In the genomic region with DNA sequence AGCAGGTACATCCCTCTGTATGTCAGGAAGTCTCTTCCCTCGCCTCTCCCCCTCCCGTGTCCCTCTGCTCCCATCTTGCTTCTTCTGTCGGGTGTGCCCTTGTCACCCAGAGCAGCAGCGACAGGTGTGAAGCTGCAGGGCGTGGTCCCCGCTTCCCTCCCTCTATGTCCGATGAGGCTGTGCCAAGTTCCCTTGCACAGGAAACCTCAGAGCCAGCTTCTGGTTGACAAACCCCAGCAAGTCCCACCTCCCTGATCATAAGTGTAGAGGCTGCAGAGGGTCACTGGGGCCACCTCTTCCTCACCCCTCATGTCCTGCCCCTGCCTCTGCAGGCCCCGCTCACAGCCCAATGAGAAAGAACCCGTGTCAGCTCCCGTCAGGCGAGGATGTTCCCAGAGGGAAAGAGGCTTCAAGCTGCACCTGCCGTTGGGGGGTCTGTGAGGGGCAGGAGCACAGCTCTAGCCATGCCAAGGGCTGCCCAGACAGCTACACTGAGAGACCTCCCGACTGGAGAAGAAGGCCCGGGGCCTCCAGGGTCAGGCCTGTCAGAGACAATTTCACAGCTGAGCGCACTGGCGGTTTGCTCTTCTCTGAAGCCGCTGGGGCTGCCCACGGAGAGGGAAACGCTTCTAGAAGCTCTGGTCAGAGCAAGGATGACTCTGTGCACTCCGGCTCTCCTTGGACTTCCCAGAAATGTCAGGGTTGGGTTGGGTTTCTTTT, we compare ENCODE assay signal across 17 cellular contexts.
DNase-seq lines count a peak whose midpoint lies in the region; ATAC-seq, FAIRE-seq and TF ChIP-seq lines count a peak whose summit lies in the region.
"Had no signal": no experiment of that assay in that cellular context is flagged by ENCODE, and none has a peak within 500 bp of the region (broad histone marks: within the 10 kb centered on the region; RNA-seq: fewer than 3 reads in every experiment).

No MANE protein-coding gene starts in this region.

- ATAC-seq in mucosa of descending colon, result peak; percentile 71
- peak; percentile 52 to 53 for ATAC-seq in stimulated activated naive B cell treated with anti-CD40 and anti-IgM and Interleukin-4, amounts not matched to agents 10 μg/mL and 1 μg/mL and 100 μg/mL, for 72 hours (replicated peaks)
- ATAC-seq: psoas muscle had no signal

- H3K36me3 Mint-ChIP-seq in activated CD4-positive, alpha-beta memory T cell treated with anti-CD3 and anti-CD28 coated beads, Interleukin-2, amount 10 ng/mL, durations not matched to agents 7 days and 5 days (ENCODE audit: low read depth), result no peaks in the 10 kb centered on the region
- no peaks in the 10 kb centered on the region for H3K36me3 Mint-ChIP-seq in activated CD4-positive, alpha-beta memory T cell treated with anti-CD3 and anti-CD28 coated beads for 36 hours
- no peaks in the 10 kb centered on the region for H3K36me3 Mint-ChIP-seq in stimulated activated naive B cell treated with anti-CD40 and anti-IgM and Interleukin-4, amounts not matched to agents 10 μg/mL and 1 μg/mL and 100 μg/mL, for 72 hours

- H3K4me3 ChIP-seq in mucosa of descending colon, result no peak overlapping the region
- H3K4me3 ChIP-seq: psoas muscle, testis had no signal

- no peak for TF ChIP-seq CTCF in mucosa of descending colon (IDR thresholded peaks at IDR 0.05)

- peaks cover 5% of the 10 kb centered on the region for H3K4me1 ChIP-seq in mucosa of descending colon (ENCODE audit: low read depth)
- H3K4me1 ChIP-seq: psoas muscle had no signal

- H3K36me3 ChIP-seq in mucosa of descending colon (ENCODE audit: low read depth), result no peaks in the 10 kb centered on the region

- H3K9me3 ChIP-seq in mucosa of descending colon, result no peaks in the 10 kb centered on the region
- H3K9me3 ChIP-seq: psoas muscle, testis had no signal

- CTCF ChIA-PET in activated CD4-positive, alpha-beta memory T cell treated with anti-CD3 and anti-CD28 coated beads, Interleukin-2, amount 10 ng/mL, durations not matched to agents 7 days and 5 days (lab: Charles Lee), result interaction anchor here (1.4 to 1.5 kb wide), 2 partner anchors 97 to 298 kb away, joined by 3 to 5 read pairs; no protein-coding TSS in a partner anchor
- CTCF ChIA-PET in activated CD4-positive, alpha-beta memory T cell treated with anti-CD3 and anti-CD28 coated beads for 36 hours (lab: Charles Lee), result no interaction called here

- peaks cover 48% of the 10 kb centered on the region for H3K27me3 Mint-ChIP-seq in activated CD4-positive, alpha-beta memory T cell treated with anti-CD3 and anti-CD28 coated beads, Interleukin-2, amount 10 ng/mL, durations not matched to agents 7 days and 5 days
- peaks cover 43% of the 10 kb centered on the region for H3K27me3 Mint-ChIP-seq in activated CD4-positive, alpha-beta memory T cell treated with anti-CD3 and anti-CD28 coated beads for 36 hours
- peaks cover 16 to 54% of the 10 kb centered on the region in 2 donors for H3K27me3 Mint-ChIP-seq in stimulated activated naive B cell treated with anti-CD40 and anti-IgM and Interleukin-4, amounts not matched to agents 10 μg/mL and 1 μg/mL and 100 μg/mL, for 72 hours

- intact Hi-C loops in activated CD4-positive, alpha-beta memory T cell treated with anti-CD3 and anti-CD28 coated beads for 36 hours (cut with micrococcal nuclease), result loop anchor here (5.0 kb wide), 1 partner anchor 98 kb away; no protein-coding TSS in a partner anchor
- intact Hi-C loops in mucosa of descending colon (cut with DNase I, micrococcal nuclease), result no loop called here

- peaks cover 16% of the 10 kb centered on the region for H3K4me1 Mint-ChIP-seq in activated CD4-positive, alpha-beta memory T cell treated with anti-CD3 and anti-CD28 coated beads, Interleukin-2, amount 10 ng/mL, durations not matched to agents 7 days and 5 days
- H3K4me1 Mint-ChIP-seq in activated CD4-positive, alpha-beta memory T cell treated with anti-CD3 and anti-CD28 coated beads for 36 hours (ENCODE audit: low read depth), result peaks cover 5% of the 10 kb centered on the region
- peaks cover 14 to 28% of the 10 kb centered on the region in 2 donors for H3K4me1 Mint-ChIP-seq in stimulated activated naive B cell treated with anti-CD40 and anti-IgM and Interleukin-4, amounts not matched to agents 10 μg/mL and 1 μg/mL and 100 μg/mL, for 72 hours

- peak; percentile 28 for DNase-seq in activated CD4-positive, alpha-beta memory T cell treated with anti-CD3 and anti-CD28 coated beads, Interleukin-2, amount 10 ng/mL, durations not matched to agents 7 days and 5 days
- DNase-seq in activated CD4-positive, alpha-beta memory T cell treated with anti-CD3 and anti-CD28 coated beads for 36 hours, result no peak
- DNase-seq in RCC 7860 (ENCODE audit: low spot score) (peak; percentile 18), mucosa of descending colon (peak in 2 of 3 donors; percentile 46 to 66), SW 1271 (lab: John Stamatoyannopoulos, UW) (no peak), cerebellar cortex (ENCODE audit: low spot score) (no peak), NCI-H446 (lab: John Stamatoyannopoulos, UW) (no peak)
- DNase-seq in stimulated activated naive B cell treated with anti-CD40 and anti-IgM and Interleukin-4, amounts not matched to agents 10 μg/mL and 1 μg/mL and 100 μg/mL, for 72 hours, result peak; percentile 10
- DNase-seq: cortex of kidney, GDM1, NCI-H1930, psoas muscle, SHP77, testis had no signal

- POLR2A ChIA-PET in activated CD4-positive, alpha-beta memory T cell treated with anti-CD3 and anti-CD28 coated beads, Interleukin-2, amount 10 ng/mL, durations not matched to agents 7 days and 5 days (lab: Charles Lee), result interaction anchor here (1.0 kb wide), 1 partner anchor 9 kb away, joined by 4 read pairs; no protein-coding TSS in a partner anchor
- POLR2A ChIA-PET in activated CD4-positive, alpha-beta memory T cell treated with anti-CD3 and anti-CD28 coated beads for 36 hours (lab: Charles Lee), result no interaction called here

- H3K4me3 Mint-ChIP-seq in activated CD4-positive, alpha-beta memory T cell treated with anti-CD3 and anti-CD28 coated beads, Interleukin-2, amount 10 ng/mL, durations not matched to agents 7 days and 5 days, result no peak overlapping the region
- H3K4me3 Mint-ChIP-seq in activated CD4-positive, alpha-beta memory T cell treated with anti-CD3 and anti-CD28 coated beads for 36 hours, result no peak overlapping the region
- H3K4me3 Mint-ChIP-seq in stimulated activated naive B cell treated with anti-CD40 and anti-IgM and Interleukin-4, amounts not matched to agents 10 μg/mL and 1 μg/mL and 100 μg/mL, for 72 hours, result peak overlapping the region in 1 of 2 donors; percentile 52

- no peak overlapping the region for H3K27ac Mint-ChIP-seq in activated CD4-positive, alpha-beta memory T cell treated with anti-CD3 and anti-CD28 coated beads, Interleukin-2, amount 10 ng/mL, durations not matched to agents 7 days and 5 days
- H3K27ac Mint-ChIP-seq in activated CD4-positive, alpha-beta memory T cell treated with anti-CD3 and anti-CD28 coated beads for 36 hours, result no peak overlapping the region
- peak overlapping the region; percentile 57 for H3K27ac Mint-ChIP-seq in stimulated activated naive B cell treated with anti-CD40 and anti-IgM and Interleukin-4, amounts not matched to agents 10 μg/mL and 1 μg/mL and 100 μg/mL, for 72 hours
- H3K27ac Mint-ChIP-seq: activated T-helper 2 cell treated with anti-CD3 and anti-CD28 coated beads, Interferon-gamma antibody, Interleukin-2, Interleukin-4, amounts not matched to agents 10 μg/mL and 5 μg/mL and 100 μg/mL, durations not matched to agents 14 hours and 24 hours and 36 hours had no signal

- FAIRE-seq in RCC 7860 (lab: Jason Lieb, UNC), result no peak
- FAIRE-seq: GM19239, keratinocyte had no signal

- H3K9me3 Mint-ChIP-seq in activated CD4-positive, alpha-beta memory T cell treated with anti-CD3 and anti-CD28 coated beads, Interleukin-2, amount 10 ng/mL, durations not matched to agents 7 days and 5 days, result no peaks in the 10 kb centered on the region
- no peaks in the 10 kb centered on the region for H3K9me3 Mint-ChIP-seq in activated CD4-positive, alpha-beta memory T cell treated with anti-CD3 and anti-CD28 coated beads for 36 hours
- no peaks in the 10 kb centered on the region for H3K9me3 Mint-ChIP-seq in stimulated activated naive B cell treated with anti-CD40 and anti-IgM and Interleukin-4, amounts not matched to agents 10 μg/mL and 1 μg/mL and 100 μg/mL, for 72 hours
- H3K9me3 Mint-ChIP-seq: activated T-helper 2 cell treated with anti-CD3 and anti-CD28 coated beads, Interferon-gamma antibody, Interleukin-2, Interleukin-4, amounts not matched to agents 10 μg/mL and 5 μg/mL and 100 μg/mL, durations not matched to agents 14 hours and 24 hours and 36 hours had no signal

Comparison
In these comparisons a context has a peak if more than half of its experiments do, and no peak if none do; other contexts are left out.
1. DNase-seq: peak in activated CD4-positive, alpha-beta memory T cell treated with anti-CD3 and anti-CD28 coated beads, Interleukin-2, amount 10 ng/mL, durations not matched to agents 7 days and 5 days (single experiment), RCC 7860 (single experiment), mucosa of descending colon (2 of 3) and stimulated activated naive B cell treated with anti-CD40 and anti-IgM and Interleukin-4, amounts not matched to agents 10 μg/mL and 1 μg/mL and 100 μg/mL, for 72 hours (single experiment); none in activated CD4-positive, alpha-beta memory T cell treated with anti-CD3 and anti-CD28 coated beads for 36 hours (single experiment), SW 1271 (0 of 2), cerebellar cortex (single experiment) and NCI-H446 (0 of 2).